Comparison of ENCODE assay signal across 2 cellular contexts in genomic region chr22:30555282-30556210, GRCh38.
TF ChIP-seq lines count a peak whose summit lies in the region.

No MANE protein-coding gene starts in this region.

TF ChIP-seq in SK-N-SH, 30 proteins besides CTCF, POLR2A, EP300 and RAD21 (continued from another document):
- TF ChIP-seq USF1 (IDR thresholded peaks at IDR 0.05; ENCODE audit: borderline replicate concordance, low read depth), result no peak

TF ChIP-seq in SK-N-SH treated with all-trans-retinoic acid at 6 μM for 48 hours, 23 proteins besides CTCF, POLR2A, EP300 and RAD21 (continued from another document):
- TF ChIP-seq CSDC2 (CRISPR knock-in tag; IDR thresholded peaks at IDR 0.05) (no peak), TSHZ2 (CRISPR knock-in tag; IDR thresholded peaks at IDR 0.05) (no peak), SNAI2 (CRISPR knock-in tag; IDR thresholded peaks at IDR 0.05) (no peak), TOX (CRISPR knock-in tag; IDR thresholded peaks at IDR 0.05; ENCODE audit: borderline replicate concordance) (no peak), OSR1 (CRISPR knock-in tag; IDR thresholded peaks at IDR 0.05) (no peak), ZNF8 (CRISPR knock-in tag; IDR thresholded peaks at IDR 0.05) (no peak), PATZ1 (CRISPR knock-in tag; IDR thresholded peaks at IDR 0.05; ENCODE audit: borderline replicate concordance) (no peak), PPARA (CRISPR knock-in tag; IDR thresholded peaks at IDR 0.05; ENCODE audit: borderline replicate concordance) (no peak), ZC3H10 (CRISPR knock-in tag; IDR thresholded peaks at IDR 0.05) (no peak), ZFP30 (CRISPR knock-in tag; IDR thresholded peaks at IDR 0.05) (no peak), ARNTL (CRISPR knock-in tag; IDR thresholded peaks at IDR 0.05; ENCODE audit: borderline replicate concordance, low read depth) (no peak), ZNF70 (CRISPR knock-in tag; IDR thresholded peaks at IDR 0.05) (no peak), TCF4 (CRISPR knock-in tag; IDR thresholded peaks at IDR 0.05; ENCODE audit: borderline replicate concordance) (no peak), ZFP3 (CRISPR knock-in tag; IDR thresholded peaks at IDR 0.05) (no peak)
- TF ChIP-seq, protein P1, sequence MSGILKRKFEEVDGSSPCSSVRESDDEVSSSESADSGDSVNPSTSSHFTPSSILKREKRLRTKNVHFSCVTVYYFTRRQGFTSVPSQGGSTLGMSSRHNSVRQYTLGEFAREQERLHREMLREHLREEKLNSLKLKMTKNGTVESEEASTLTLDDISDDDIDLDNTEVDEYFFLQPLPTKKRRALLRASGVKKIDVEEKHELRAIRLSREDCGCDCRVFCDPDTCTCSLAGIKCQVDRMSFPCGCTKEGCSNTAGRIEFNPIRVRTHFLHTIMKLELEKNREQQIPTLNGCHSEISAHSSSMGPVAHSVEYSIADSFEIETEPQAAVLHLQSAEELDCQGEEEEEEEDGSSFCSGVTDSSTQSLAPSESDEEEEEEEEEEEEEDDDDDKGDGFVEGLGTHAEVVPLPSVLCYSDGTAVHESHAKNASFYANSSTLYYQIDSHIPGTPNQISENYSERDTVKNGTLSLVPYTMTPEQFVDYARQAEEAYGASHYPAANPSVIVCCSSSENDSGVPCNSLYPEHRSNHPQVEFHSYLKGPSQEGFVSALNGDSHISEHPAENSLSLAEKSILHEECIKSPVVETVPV (CRISPR knock-in tag; IDR thresholded peaks at IDR 0.05), result no peak
